8 cellular contexts compared by ENCODE assay signal in genomic region chr11:66051766-66052663, GRCh38. TPM values are rescaled to one million over a fixed set of nuclear protein-coding genes. Genes with fewer than 3 reads are reported as not detected.
DNase-seq lines count a peak whose midpoint lies in the region; ATAC-seq, FAIRE-seq and TF ChIP-seq lines count a peak whose summit lies in the region.

SF3B2 (plus strand) TSS chr11:66052364; CDS start chr11:66052385, 21 bp downstream.

- peak within 1 kb of the TSS; percentile 27 for H3K14ac ChIP-seq in H1 (ENCODE audit: insufficient read length)

- peak within 1 kb of the TSS; percentile 78 for H3K18ac ChIP-seq in H1 (ENCODE audit: extremely low read depth, low read length)

- H3K79me2 ChIP-seq in H1 (ENCODE audit: control insufficient read depth in 1 of 2, insufficient read depth in 2 of 2, low read length in 2 of 2), result peaks cover 10 to 33% of the 10 kb centered on the region in 2 experiments

- no peak within 1 kb of the TSS for H3K23ac ChIP-seq in H1 (ENCODE audit: insufficient read length)

- H3K9me3 ChIP-seq in H1 (ENCODE audit: insufficient read depth in 2 of 2, low read depth in 1 of 2, low read length in 1 of 2), result no peaks in the 10 kb centered on the region

- FAIRE-seq in HTR-8/SVneo (lab: Jason Lieb, UNC) (peak; percentile 100), H1 (lab: Jason Lieb, UNC) (no peak)

- H3K23me2 ChIP-seq in H1 (ENCODE audit: low read depth, low read length), result peaks cover 14% of the 10 kb centered on the region; the same call in 1 of the 2 replicates

- no peak within 1 kb of the TSS for H2BK20ac ChIP-seq in H1 (ENCODE audit: low read length)

- H3K9ac ChIP-seq in H1 (replicated peaks in 1 of 4; ENCODE audit: extremely low read depth in 1 of 4, low read depth in 3 of 4, low read length in 3 of 4), result peak within 1 kb of the TSS; percentile 70 to 93 (median 92)

- H4K91ac ChIP-seq in H1 (replicated peaks; ENCODE audit: insufficient read length, low read length), result peak within 1 kb of the TSS; percentile 90

- peak in 1 of 2 experiments; percentile 33; a peak in 1 of 3 replicates for TF ChIP-seq EP300 in H1 (IDR thresholded peaks at IDR 0.05; ENCODE audit: borderline replicate concordance in 1 of 2, low read depth in 2 of 2, low read length in 2 of 2)

- peak within 1 kb of the TSS; percentile 93 for H2BK12ac ChIP-seq in H1 (ENCODE audit: low read depth, low read length)

- H2BK120ac ChIP-seq in H1 (replicated peaks; ENCODE audit: low read depth, low read length), result no peak within 1 kb of the TSS

- H3K79me1 ChIP-seq in H1 (ENCODE audit: low read depth, low read length), result peaks cover 16% of the 10 kb centered on the region

- H3K27ac ChIP-seq in H1 (ENCODE audit: low read depth, low read length), result peak within 1 kb of the TSS; percentile 85

- peak within 1 kb of the TSS; percentile 94 to 99 for H3K4me2 ChIP-seq in H1 (ENCODE audit: insufficient read depth in 1 of 2, low read depth in 2 of 2, low read length in 2 of 2)

- H3K4me1 ChIP-seq in H1 (replicated peaks in 1 of 4; ENCODE audit: control insufficient read depth in 3 of 4, insufficient read depth in 4 of 4, low read length in 3 of 4), result peaks cover 0 to 24% (median 19%) of the 10 kb centered on the region in 4 experiments; a peak in 6 of 7 replicates

- no peak for TF ChIP-seq RAD21 in H1 (IDR thresholded peaks at IDR 0.05 in 1 of 2, conservative IDR thresholded peaks at IDR 0.05 in 1 of 2; ENCODE audit: low read depth in 2 of 2, low read length in 2 of 2)

- DNase-seq in COR-L47 (lab: John Stamatoyannopoulos, UW) (peak; percentile 96), HTR-8/SVneo (ENCODE audit: insufficient read length, low spot score) (peak; percentile 100), NOMO-1 treated with dmso at 0.1 percent for 144 hours (lab: John Stamatoyannopoulos, UW; ENCODE audit: unreplicated experiment) (peak; percentile 98), H1 (ENCODE audit: low read depth in 1 of 2, low spot score in 2 of 2) (peak; percentile 90 to 96), mesenteric fat pad (ENCODE audit: low spot score) (peak; percentile 99)
- peak; percentile 80 to 98 (median 89) for DNase-seq in activated CD8-positive, alpha-beta memory T cell treated with anti-CD3 and anti-CD28 coated beads for 48 hours (ENCODE audit: low read depth in 2 of 3, low spot score in 2 of 3)
- peak; percentile 82 for DNase-seq in stimulated activated CD8-positive, alpha-beta memory T cell treated with anti-CD3 and anti-CD28 coated beads, Interleukin-15, amount 100 ng/mL, for 24 hours (ENCODE audit: low read depth)

- ATAC-seq in GM21367 (IDR thresholded peaks at IDR 0.05; ENCODE audit: unreplicated experiment), result peak; percentile 82

- H3K4me3 ChIP-seq in H1 (ENCODE audit: extremely low read depth in 1 of 4, insufficient read depth in 2 of 4, low read depth in 3 of 4, low read length in 4 of 4), result peak within 1 kb of the TSS; percentile 97 to 99 (median 98)

- peaks cover 13 to 28% (median 20%) of the 10 kb centered on the region in 4 experiments for H3K36me3 ChIP-seq in H1 (ENCODE audit: control insufficient read depth in 2 of 4, insufficient read depth in 4 of 4, low read length in 3 of 4)

- WGBS in H1 (ENCODE audit: extremely low coverage in 1 of 2, insufficient coverage in 1 of 2, insufficient read length in 1 of 2, insufficient replicate concordance in 2 of 2, low coverage in 1 of 2, low lambda C conversion rate in 2 of 2, missing lambda C conversion rate in 1 of 2), 2 experiments, result 1% methylated on average over 65 of the region's 84 CpGs; no CpG with 5 or more reads in 1 of the 2 experiments

- H3K56ac ChIP-seq in H1 (replicated peaks; ENCODE audit: insufficient read length, low read depth, low read length), result peak within 1 kb of the TSS; percentile 91

- CTCF ChIA-PET in H1 (lab: Charles Lee; ENCODE audit: partially characterized antibody), result interaction anchor here (0.6 to 12.0 kb wide), 12 partner anchors 7 to 398 kb away, joined by 3 to 144 read pairs (median 4); partner anchors contain the start of gene MUS81

- peak; percentile 60 to 83 for TF ChIP-seq POLR2A in H1 (IDR thresholded peaks at IDR 0.05; ENCODE audit: control extremely low read depth in 1 of 2, low read depth in 2 of 2, low read length in 2 of 2)

- H4K5ac ChIP-seq in H1 (ENCODE audit: insufficient read length, low read depth, low read length), result peak within 1 kb of the TSS; percentile 96

- H2BK15ac ChIP-seq in H1 (ENCODE audit: low read length), result peak within 1 kb of the TSS; percentile 66; the same call in 1 of the 2 replicates

- peak in 1 of 3 experiments; percentile 1; a peak in 1 of 4 replicates for TF ChIP-seq CTCF in H1 (IDR thresholded peaks at IDR 0.05; ENCODE audit: control extremely low read depth in 1 of 3, insufficient read depth in 1 of 3, low read depth in 1 of 3, low read length in 3 of 3)

- POLR2A ChIA-PET in H1 (lab: Charles Lee; ENCODE audit: partially characterized antibody), result interaction anchor here (0.6 to 13.4 kb wide), 19 partner anchors 9 to 399 kb away, joined by 3 to 150 read pairs (median 4); partner anchors contain the start of genes BANF1, CCDC85B, EIF1AD and FIBP

- peak within 1 kb of the TSS; percentile 33 for H2AK5ac ChIP-seq in H1 (ENCODE audit: low read depth, low read length)

- H3K27me3 ChIP-seq in H1 (replicated peaks in 1 of 4; ENCODE audit: control insufficient read depth in 3 of 4, extremely low read depth in 1 of 4, insufficient read depth in 3 of 4, low read length in 3 of 4), result no peaks in the 10 kb centered on the region

- H4K20me1 ChIP-seq in H1 (replicated peaks in 1 of 2; ENCODE audit: control insufficient read depth in 1 of 2, insufficient read depth in 2 of 2, low read length in 2 of 2), result peaks cover 0 to 7% of the 10 kb centered on the region in 2 experiments

- H3K4ac ChIP-seq in H1 (replicated peaks; ENCODE audit: insufficient read length, low read depth, low read length), result peak within 1 kb of the TSS; percentile 87

- H4K8ac ChIP-seq in H1 (ENCODE audit: extremely low read depth, insufficient read depth, low read length), result peak within 1 kb of the TSS; percentile 98; the same call in 1 of the 2 replicates

- peak within 1 kb of the TSS; percentile 86; the same call in 1 of the 2 replicates for H2AFZ ChIP-seq in H1 (ENCODE audit: low read length)

- H2BK5ac ChIP-seq in H1 (ENCODE audit: low read depth, low read length), result peak within 1 kb of the TSS; percentile 72

TF ChIP-seq in H1, 55 proteins besides CTCF, POLR2A, EP300 and RAD21 (continues in another document):
- TF ChIP-seq NRF1 (IDR thresholded peaks at IDR 0.05; ENCODE audit: low read depth, low read length) (peak; percentile 43), TAF7 (optimal IDR thresholded peaks at IDR 0.05; ENCODE audit: borderline replicate concordance, low read depth, low read length) (peak; percentile 74), TAF1 (IDR thresholded peaks at IDR 0.05; ENCODE audit: low read depth, low read length) (peak; percentile 88), RFX5 (IDR thresholded peaks at IDR 0.05; ENCODE audit: borderline replicate concordance, low read depth, low read length) (no peak), TBP (IDR thresholded peaks at IDR 0.05; ENCODE audit: low read depth, low read length) (peak; percentile 71), YY1 (IDR thresholded peaks at IDR 0.05; ENCODE audit: low read depth, low read length) (peak; percentile 95), GABPA (IDR thresholded peaks at IDR 0.05; ENCODE audit: borderline replicate concordance, insufficient read depth, low read length) (peak; percentile 96), CTBP2 (IDR thresholded peaks at IDR 0.05; ENCODE audit: borderline replicate concordance, insufficient read depth, insufficient read length, low read length) (no peak), BACH1 (IDR thresholded peaks at IDR 0.05; ENCODE audit: low read length) (0 out of 2 replicates have a peak, but pooled peaks have one; percentile 27), POLR2AphosphoS5 (IDR thresholded peaks at IDR 0.05; ENCODE audit: low read depth, low read length) (peak; percentile 46; the same call in 1 of the 2 replicates), GTF2F1 (IDR thresholded peaks at IDR 0.05; ENCODE audit: borderline replicate concordance, low read depth, low read length) (peak; percentile 57; the same call in 1 of the 2 replicates), ASH2L (IDR thresholded peaks at IDR 0.05; ENCODE audit: low read length) (peak; percentile 72), PHF8 (conservative IDR thresholded peaks at IDR 0.05; ENCODE audit: low read depth, low read length) (peak; percentile 95), JUN (IDR thresholded peaks at IDR 0.05; ENCODE audit: low read depth, low read length) (no peak), KDM4A (IDR thresholded peaks at IDR 0.05; ENCODE audit: low read depth, low read length, severe bottlenecking) (peak; percentile 70), EGR1 (IDR thresholded peaks at IDR 0.05; ENCODE audit: borderline replicate concordance, low read depth, low read length) (no peak), CBX5 (IDR thresholded peaks at IDR 0.05; ENCODE audit: low read depth, low read length) (no peak), BCL11A (IDR thresholded peaks at IDR 0.05; ENCODE audit: low read depth in 2 of 2, low read length in 2 of 2) (no peak), SIX5 (IDR thresholded peaks at IDR 0.05; ENCODE audit: low read depth, low read length) (peak; percentile 70)
- TF ChIP-seq, protein P1, sequence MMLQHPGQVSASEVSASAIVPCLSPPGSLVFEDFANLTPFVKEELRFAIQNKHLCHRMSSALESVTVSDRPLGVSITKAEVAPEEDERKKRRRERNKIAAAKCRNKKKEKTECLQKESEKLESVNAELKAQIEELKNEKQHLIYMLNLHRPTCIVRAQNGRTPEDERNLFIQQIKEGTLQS (IDR thresholded peaks at IDR 0.05; ENCODE audit: insufficient read depth, low read depth, low read length), result peak; percentile 48; the same call in 1 of the 2 replicates
- TF ChIP-seq, protein P2, sequence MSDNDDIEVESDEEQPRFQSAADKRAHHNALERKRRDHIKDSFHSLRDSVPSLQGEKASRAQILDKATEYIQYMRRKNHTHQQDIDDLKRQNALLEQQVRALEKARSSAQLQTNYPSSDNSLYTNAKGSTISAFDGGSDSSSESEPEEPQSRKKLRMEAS (IDR thresholded peaks at IDR 0.05), result 0 out of 2 replicates have a peak, but pooled peaks have one; percentile 47

RNA-seq across cellular contexts. Expression of gene SF3B2, which starts in this region (rescaled TPM):
- 231 and 237 TPM in 2 replicates for total RNA-seq in H1 (2021; fragmentation: NEBNext Ultra II Directional; extraction: Animal tissue kit (Norgen Biotek cat#: 25700))
- polyA plus RNA-seq in H1 (2011; rRNA removed), result 182 and 270 TPM in 2 replicates
- 135 TPM for polyA plus RNA-seq in H1 (2011; cell fraction: cytosol; rRNA removed)
- polyA plus RNA-seq in H1 (2011; cell fraction: nucleus; rRNA removed), result 127 TPM
- polyA plus RNA-seq in H1 (2012, experiment 1 of 2), result 215 to 234 TPM (median 231 TPM) in 4 replicates
- 164 TPM for polyA plus RNA-seq in H1 (2012, experiment 2 of 2)
- 132 TPM for polyA plus RNA-seq in H1 (2013, experiment 1 of 2)
- polyA plus RNA-seq in H1 (2013, experiment 2 of 2), result 130 TPM
- 42.1 and 54.9 TPM in 2 replicates for polyA minus RNA-seq in H1 (2011; rRNA and poly(A)+ RNA removed)
- 64.2 TPM for polyA minus RNA-seq in H1 (2011; cell fraction: cytosol; rRNA and poly(A)+ RNA removed)
- 50.8 TPM for polyA minus RNA-seq in H1 (2011; cell fraction: nucleus; rRNA and poly(A)+ RNA removed)
- 164 TPM for total RNA-seq in mesenteric fat pad

Comparison
In these comparisons a context has a peak if more than half of its experiments do, and no peak if none do; other contexts are left out.
1. Peak in every context shown above with its lines: DNase-seq, ATAC-seq, H3K4me3 ChIP-seq and H3K27ac ChIP-seq.